Comparison of ENCODE assay signal across 14 cellular contexts in the genomic region with DNA sequence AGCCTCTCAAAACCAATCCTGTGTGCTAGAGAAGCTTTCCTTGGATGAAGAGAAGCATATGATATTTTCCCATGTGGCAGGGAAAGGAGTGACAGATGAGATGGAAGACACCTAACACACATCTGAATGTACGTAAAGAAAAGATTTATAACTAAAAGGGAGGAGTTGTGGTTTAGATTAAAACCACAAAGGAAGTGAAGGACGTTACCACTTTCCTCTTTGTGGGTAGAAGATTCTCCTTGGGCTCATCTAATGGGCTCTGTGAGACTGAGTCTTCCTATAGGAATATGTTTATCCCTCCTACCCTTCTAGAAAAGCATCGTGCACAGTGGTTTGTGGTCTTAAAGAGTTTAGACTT. TPM values are rescaled to one million over a fixed set of nuclear protein-coding genes. Genes with fewer than 3 reads are reported as not detected.
DNase-seq lines count a peak whose midpoint lies in the region; ATAC-seq, FAIRE-seq and TF ChIP-seq lines count a peak whose summit lies in the region.
"Had no signal": no experiment of that assay in that cellular context is flagged by ENCODE, and none has a peak within 500 bp of the region (broad histone marks: within the 10 kb centered on the region; RNA-seq: fewer than 3 reads in every experiment).

No MANE protein-coding gene starts in this region.

- H3K27ac ChIP-seq in BLaER1 treated with 17β-estradiol and CSF1 and Interleukin-3, amounts not matched to agents 10 nM and 100 nM: no peak overlapping the region
- H3K27ac ChIP-seq in keratinocyte (ENCODE audit: control insufficient read depth, insufficient read depth, low read length) (no peak overlapping the region), ovary (no peak overlapping the region), prostate gland (no peak overlapping the region), sigmoid colon (no peak overlapping the region)
- H3K27ac ChIP-seq: adrenal gland, lower lobe of right lung, WERI-Rb-1 had no signal

- H3K27me3 Mint-ChIP-seq in activated T-helper 17 cell treated with anti-CD3 and anti-CD28 coated beads, Interleukin-2, amount 50 U/mL, for 72 hours: peaks cover 17% of the 10 kb centered on the region

- no peak overlapping the region for H2AFZ ChIP-seq in keratinocyte (ENCODE audit: control insufficient read depth, low read length)

- peak; percentile 66 for ATAC-seq in activated T-helper 17 cell treated with anti-CD3 and anti-CD28 coated beads, Interleukin-2, amount 50 U/mL, for 72 hours (replicated peaks)

- TF ChIP-seq EP300 in ovary (IDR thresholded peaks at IDR 0.05) (no peak), sigmoid colon (IDR thresholded peaks at IDR 0.05) (no peak)

- WGBS in ovary, 3 donors: 69 to 72% (median 71%) methylated on average over 3 of the region's 3 CpGs
- 58% methylated on average over 3 of the region's 3 CpGs for WGBS in prostate gland
- 8 to 16% methylated on average over 3 of the region's 3 CpGs for WGBS in sigmoid colon, 2 donors

- TF ChIP-seq POLR2A in ovary (IDR thresholded peaks at IDR 0.05) (no peak), prostate gland (IDR thresholded peaks at IDR 0.05) (no peak), sigmoid colon (IDR thresholded peaks at IDR 0.05) (no peak)

- H3K36me3 Mint-ChIP-seq in activated T-helper 17 cell treated with anti-CD3 and anti-CD28 coated beads, Interleukin-2, amount 50 U/mL, for 72 hours (ENCODE audit: low read depth): peaks cover 7% of the 10 kb centered on the region

- peaks cover 0 to 30% (median 19%) of the 10 kb centered on the region in 11 experiments; a peak in 12 of 22 replicates for H4K20me1 ChIP-seq in BLaER1 treated with 17β-estradiol and CSF1 and Interleukin-3, amounts not matched to agents 10 nM and 100 nM
- no peaks in the 10 kb centered on the region for H4K20me1 ChIP-seq in keratinocyte (ENCODE audit: control insufficient read depth, extremely low read depth, insufficient read depth, low read length)

- no peak overlapping the region for H3K9ac ChIP-seq in BLaER1 treated with 17β-estradiol and CSF1 and Interleukin-3, amounts not matched to agents 10 nM and 100 nM
- H3K9ac ChIP-seq in keratinocyte (ENCODE audit: control insufficient read depth, extremely low read depth, insufficient read depth, low read length): no peak overlapping the region

- H3K9me1 ChIP-seq in keratinocyte (ENCODE audit: control insufficient read depth, extremely low read depth, insufficient read depth, low read length): no peaks in the 10 kb centered on the region

- peak; percentile 17 for FAIRE-seq in keratinocyte (lab: Jason Lieb, UNC)

- H3K4me1 ChIP-seq in BLaER1 treated with 17β-estradiol and CSF1 and Interleukin-3, amounts not matched to agents 10 nM and 100 nM: peaks cover 14 to 29% (median 21%) of the 10 kb centered on the region in 10 experiments
- H3K4me1 ChIP-seq in keratinocyte (ENCODE audit: control insufficient read depth, extremely low read depth, insufficient read depth, low read length) (no peaks in the 10 kb centered on the region), ovary (ENCODE audit: insufficient read depth) (no peaks in the 10 kb centered on the region), prostate gland (replicated peaks) (no peaks in the 10 kb centered on the region), sigmoid colon (peaks cover 0 to 54% (median 29%) of the 10 kb centered on the region in 4 donors)

- H3K4me3 ChIP-seq in BLaER1 treated with 17β-estradiol and CSF1 and Interleukin-3, amounts not matched to agents 10 nM and 100 nM: no peak overlapping the region
- no peak overlapping the region for H3K4me3 ChIP-seq in keratinocyte (ENCODE audit: control insufficient read depth in 2 of 3, extremely low read depth in 1 of 3, insufficient read depth in 2 of 3, low read depth in 1 of 3, low read length in 3 of 3)
- H3K4me3 ChIP-seq in ovary: no peak overlapping the region
- H3K4me3 ChIP-seq in prostate gland: no peak overlapping the region
- H3K4me3 ChIP-seq in sigmoid colon: no peak overlapping the region
- H3K4me3 ChIP-seq: adrenal gland, HAP-1, lower lobe of right lung had no signal

- no peaks in the 10 kb centered on the region for H3K9me3 ChIP-seq in BLaER1 treated with 17β-estradiol and CSF1 and Interleukin-3, amounts not matched to agents 10 nM and 100 nM (replicated peaks in 1 of 11)
- H3K9me3 ChIP-seq in keratinocyte (ENCODE audit: control insufficient read depth, low read depth, low read length): no peaks in the 10 kb centered on the region
- no peaks in the 10 kb centered on the region for H3K9me3 ChIP-seq in ovary
- no peaks in the 10 kb centered on the region for H3K9me3 ChIP-seq in prostate gland
- H3K9me3 ChIP-seq in sigmoid colon: no peaks in the 10 kb centered on the region
- H3K9me3 ChIP-seq: adrenal gland, HAP-1, lower lobe of right lung had no signal

- peak overlapping the region; percentile 60 for H3K27ac Mint-ChIP-seq in activated T-helper 17 cell treated with anti-CD3 and anti-CD28 coated beads, Interleukin-2, amount 50 U/mL, for 72 hours

- peak overlapping the region; percentile 61 for H3K4me3 Mint-ChIP-seq in activated T-helper 17 cell treated with anti-CD3 and anti-CD28 coated beads, Interleukin-2, amount 50 U/mL, for 72 hours

- H3K9me3 Mint-ChIP-seq in activated T-helper 17 cell treated with anti-CD3 and anti-CD28 coated beads, Interleukin-2, amount 50 U/mL, for 72 hours: no peaks in the 10 kb centered on the region

- peak overlapping the region; percentile 25 to 81 (median 57); a peak in 21 of 22 replicates for H3K4me2 ChIP-seq in BLaER1 treated with 17β-estradiol and CSF1 and Interleukin-3, amounts not matched to agents 10 nM and 100 nM
- no peak overlapping the region for H3K4me2 ChIP-seq in keratinocyte (ENCODE audit: control insufficient read depth, extremely low read depth, insufficient read depth, low read depth, low read length)

- dilution Hi-C loops in keratinocyte (cut with MboI; ENCODE audit: extremely low pct_ligation_motif_present, low sequenced_read_pairs): loop anchor here (10.0 kb wide), 1 partner anchor 55 kb away; no protein-coding TSS in a partner anchor

- H3K27me3 ChIP-seq in BLaER1 treated with 17β-estradiol and CSF1 and Interleukin-3, amounts not matched to agents 10 nM and 100 nM: peaks cover 0 to 100% (median 29%) of the 10 kb centered on the region in 11 experiments; a peak in 13 of 22 replicates
- H3K27me3 ChIP-seq in keratinocyte (ENCODE audit: control insufficient read depth, extremely low read depth, insufficient read depth, low read length) (peaks cover 30% of the 10 kb centered on the region), ovary (no peaks in the 10 kb centered on the region), prostate gland (replicated peaks; ENCODE audit: insufficient read depth) (no peaks in the 10 kb centered on the region), sigmoid colon (no peaks in the 10 kb centered on the region)
- H3K27me3 ChIP-seq: adrenal gland had no signal

- peaks cover 20% of the 10 kb centered on the region for H3K4me1 Mint-ChIP-seq in activated T-helper 17 cell treated with anti-CD3 and anti-CD28 coated beads, Interleukin-2, amount 50 U/mL, for 72 hours

- peak; percentile 36 for DNase-seq in HT-29 (ENCODE audit: low spot score)
- DNase-seq in keratinocyte (ENCODE audit: low read depth, low spot score): no peak
- DNase-seq in ovary: no peak
- no peak for DNase-seq in prostate gland (ENCODE audit: low spot score)
- DNase-seq in sigmoid colon: no peak
- no peak for DNase-seq in cerebellar nuclear complex (lab: John Stamatoyannopoulos, UW)
- DNase-seq: adrenal gland; NCI-H1436 treated with DMSO at 0.1 percent for 48 hours; stimulated activated CD8-positive, alpha-beta memory T cell treated with anti-CD3 and anti-CD28 coated beads, Interleukin-4, amount 100 ng/mL, for 48 hours; WERI-Rb-1 had no signal

- intact Hi-C loops in ovary (cut with DNase I) (no loop called here), prostate gland (cut with DNase I) (no loop called here), sigmoid colon (cut with DNase I) (no loop called here)

- H3K36me3 ChIP-seq in BLaER1 treated with 17β-estradiol and CSF1 and Interleukin-3, amounts not matched to agents 10 nM and 100 nM: no peaks in the 10 kb centered on the region
- H3K36me3 ChIP-seq in keratinocyte (ENCODE audit: control insufficient read depth in 2 of 2, extremely low read depth in 1 of 2, insufficient read depth in 2 of 2, low read length in 2 of 2) (no peaks in the 10 kb centered on the region), ovary (no peaks in the 10 kb centered on the region), prostate gland (no peaks in the 10 kb centered on the region), sigmoid colon (no peaks in the 10 kb centered on the region)
- H3K36me3 ChIP-seq: adrenal gland, HAP-1, lower lobe of right lung, WERI-Rb-1 had no signal

- no peak for TF ChIP-seq CTCF in keratinocyte (optimal IDR thresholded peaks at IDR 0.05 in 1 of 3, IDR thresholded peaks at IDR 0.05 in 1 of 3, conservative IDR thresholded peaks at IDR 0.05 in 1 of 3; ENCODE audit: extremely low read depth in 1 of 3, insufficient read depth in 2 of 3, low read length in 3 of 3)
- TF ChIP-seq CTCF in ovary (IDR thresholded peaks at IDR 0.05): no peak
- no peak for TF ChIP-seq CTCF in prostate gland (IDR thresholded peaks at IDR 0.05)
- TF ChIP-seq CTCF in sigmoid colon (IDR thresholded peaks at IDR 0.05): no peak

- H3K79me2 ChIP-seq in keratinocyte (ENCODE audit: control insufficient read depth, insufficient read depth, low read length): no peaks in the 10 kb centered on the region

RNA-seq across cellular contexts. Expression of gene BCL9, which starts 38.9 kb away (rescaled TPM):
- total RNA-seq in HT-29 (2014; rRNA removed; shearing (Covaris generic)): 7.4 and 10.0 TPM in 2 replicates
- total RNA-seq in activated T-helper 17 cell treated with anti-CD3 and anti-CD28 coated beads, Interleukin-2, amount 50 U/mL, for 72 hours: 10 to 100 TPM; 11.1 to 28.3 TPM
- polyA plus RNA-seq in keratinocyte: 1.5 to 7.9 TPM (median 3.2 TPM) in 3 replicates
- polyA plus RNA-seq in keratinocyte (2011; ENCODE audit: low read depth): 2.3 TPM
- 4.6 and 4.8 TPM in 2 replicates for polyA plus RNA-seq in keratinocyte (2011; cell fraction: cytosol; rRNA removed)
- 8.4 and 10.0 TPM in 2 replicates for polyA plus RNA-seq in keratinocyte (2011; cell fraction: nucleus; rRNA removed)
- polyA plus RNA-seq in keratinocyte (2012; ENCODE audit: low replicate concordance): 2.2 and 7.7 TPM in 2 replicates
- polyA minus RNA-seq in keratinocyte: 2.7 to 9.2 TPM (median 2.8 TPM) in 3 replicates
- polyA minus RNA-seq in keratinocyte (2011; cell fraction: cytosol; rRNA and poly(A)+ RNA removed): 5.8 TPM
- 3.2 and 7.8 TPM in 2 replicates for polyA minus RNA-seq in keratinocyte (2011; cell fraction: nucleus; rRNA and poly(A)+ RNA removed)
- total RNA-seq in ovary: 10 to 100 TPM in 6 of 7 donors, 1 to 10 TPM in 1; 9.3 to 37.9 (median 31.8) TPM
- polyA plus RNA-seq in ovary: 10 to 100 TPM; 10.8 to 32.9 TPM
- 10 to 100 TPM; 28.2 to 32.0 TPM for total RNA-seq in prostate gland
- 10 to 100 TPM; 12.8 to 21.9 (median 15.4) TPM for total RNA-seq in sigmoid colon
- polyA plus RNA-seq in sigmoid colon: 10 to 100 TPM in 1 of 3 donors, 1 to 10 TPM in 2; 2.5 to 12.0 (median 3.0) TPM
